26 cellular contexts compared by ENCODE assay signal in the genomic region with DNA sequence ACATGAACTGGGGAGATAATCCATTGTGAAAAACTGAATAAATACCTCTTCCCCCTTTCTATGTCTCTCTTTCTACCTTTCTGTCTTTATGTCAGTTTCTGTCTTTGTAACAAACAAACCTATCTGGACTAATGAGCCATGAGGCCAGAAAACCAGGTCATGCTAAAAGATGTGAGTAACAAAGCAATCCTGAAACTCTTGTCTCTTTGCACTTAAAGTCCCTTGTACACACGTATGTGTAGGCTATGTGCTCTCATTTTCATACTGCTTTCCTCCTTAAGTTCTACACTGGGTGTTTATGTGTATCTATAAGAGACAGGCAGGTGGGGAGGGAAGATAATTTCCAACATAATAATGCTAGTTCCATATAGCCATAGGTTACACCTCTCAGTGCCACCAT.
"Had no signal": no experiment of that assay in that cellular context is flagged by ENCODE, and none has a peak within 500 bp of the region (broad histone marks: within the 10 kb centered on the region; RNA-seq: fewer than 3 reads in every experiment).

No MANE protein-coding gene starts in this region.

- H3K27me3 ChIP-seq: gastroesophageal sphincter, hepatocyte, spleen, uterus had no signal

- H3K9me3 Mint-ChIP-seq: nephron, type B pancreatic cell had no signal

- H3K79me2 ChIP-seq: hepatocyte had no signal

- H3K36me3 Mint-ChIP-seq: activated CD4-positive, alpha-beta memory T cell treated with anti-CD3 and anti-CD28 coated beads for 36 hours; activated naive CD8-positive, alpha-beta T cell; type B pancreatic cell had no signal

- H3K4me3 ChIP-seq: gastroesophageal sphincter, hepatocyte, left ventricle myocardium inferior, lung, spleen, thoracic aorta, uterus had no signal

- H3K4me3 Mint-ChIP-seq: activated CD4-positive, alpha-beta memory T cell treated with anti-CD3 and anti-CD28 coated beads for 36 hours; activated CD4-positive, alpha-beta T cell treated with anti-CD3 and anti-CD28 coated beads, Interleukin-2, amount 10 ng/mL, durations not matched to agents 24 days and 14 days; activated naive CD8-positive, alpha-beta T cell; activated T-helper 1 cell treated with anti-CD3 and anti-CD28 coated beads, Interleukin-12 subunit alpha, Interleukin-12 subunit beta, Interleukin-2, Interleukin-4 antibody, amounts not matched to agents 30 ng/mL and 10 ng/mL and 1 ng/mL, durations not matched to agents 14 hours and 24 hours and 36 hours; effector memory CD8-positive, alpha-beta T cell; nephron; stimulated activated naive CD8-positive, alpha-beta T cell treated with anti-CD3 and anti-CD28 coated beads, Interleukin-15, Interleukin-2, amounts not matched to agents 100 ng/mL and 50 ng/mL, for 24 hours; type B pancreatic cell had no signal

- H3K4me2 ChIP-seq: hepatocyte had no signal

- H3K36me3 ChIP-seq: gastroesophageal sphincter, left ventricle myocardium inferior, spleen, thoracic aorta, uterus had no signal

- H3K27ac Mint-ChIP-seq: activated CD4-positive, alpha-beta memory T cell treated with anti-CD3 and anti-CD28 coated beads for 36 hours; activated CD4-positive, alpha-beta T cell treated with anti-CD3 and anti-CD28 coated beads, Interleukin-2, amount 10 ng/mL, durations not matched to agents 24 days and 14 days; activated naive CD8-positive, alpha-beta T cell; activated T-helper 1 cell treated with anti-CD3 and anti-CD28 coated beads, Interleukin-12 subunit alpha, Interleukin-12 subunit beta, Interleukin-2, Interleukin-4 antibody, amounts not matched to agents 30 ng/mL and 10 ng/mL and 1 ng/mL, durations not matched to agents 14 hours and 24 hours and 36 hours; nephron; stimulated activated naive CD8-positive, alpha-beta T cell treated with anti-CD3 and anti-CD28 coated beads, Interleukin-15, Interleukin-2, amounts not matched to agents 100 ng/mL and 50 ng/mL, for 24 hours; type B pancreatic cell had no signal

- H3K27ac ChIP-seq: gastroesophageal sphincter, hepatocyte, left ventricle myocardium inferior, spleen, thoracic aorta, uterus had no signal

- H3K9me3 ChIP-seq: gastroesophageal sphincter, spleen, thoracic aorta, uterus had no signal

- DNase-seq: activated CD4-positive, alpha-beta memory T cell treated with anti-CD3 and anti-CD28 coated beads for 36 hours; activated CD4-positive, alpha-beta T cell treated with anti-CD3 and anti-CD28 coated beads, Interleukin-2, amount 10 ng/mL, durations not matched to agents 24 days and 14 days; activated CD4-positive, CD25-positive, alpha-beta regulatory T cell treated with anti-CD3 and anti-CD28 coated beads, Interleukin-2, amount 50 U/mL, for 72 hours; activated CD8-positive, alpha-beta memory T cell treated with anti-CD3 and anti-CD28 coated beads, Interleukin-2, amount 50 U/mL, for 4 hours; activated gamma-delta T cell; activated T-cell treated with anti-CD3 and anti-CD28 coated beads, Interleukin-2, amount 50 U/mL, for 1 hour; anterior cingulate cortex; cortex of kidney; effector memory CD8-positive, alpha-beta T cell; erythroblast; islet precursor cell; left ventricle myocardium inferior; posterior cingulate gyrus; right cardiac atrium; spleen; T-helper 2 cell; uterus had no signal

- H3K4me1 Mint-ChIP-seq: nephron had no signal

- H3K27me3 Mint-ChIP-seq: activated CD4-positive, alpha-beta memory T cell treated with anti-CD3 and anti-CD28 coated beads for 36 hours; activated CD4-positive, alpha-beta T cell treated with anti-CD3 and anti-CD28 coated beads, Interleukin-2, amount 10 ng/mL, durations not matched to agents 24 days and 14 days; activated naive CD8-positive, alpha-beta T cell; effector memory CD8-positive, alpha-beta T cell; stimulated activated naive CD8-positive, alpha-beta T cell treated with anti-CD3 and anti-CD28 coated beads, Interleukin-15, Interleukin-2, amounts not matched to agents 100 ng/mL and 50 ng/mL, for 24 hours; type B pancreatic cell had no signal

- ATAC-seq: effector memory CD8-positive, alpha-beta T cell; gastroesophageal sphincter; right cardiac atrium had no signal

- H3K4me1 ChIP-seq: spleen, uterus had no signal

- H2AFZ ChIP-seq: hepatocyte had no signal
